19 cellular contexts compared by ENCODE assay signal in the genomic region with DNA sequence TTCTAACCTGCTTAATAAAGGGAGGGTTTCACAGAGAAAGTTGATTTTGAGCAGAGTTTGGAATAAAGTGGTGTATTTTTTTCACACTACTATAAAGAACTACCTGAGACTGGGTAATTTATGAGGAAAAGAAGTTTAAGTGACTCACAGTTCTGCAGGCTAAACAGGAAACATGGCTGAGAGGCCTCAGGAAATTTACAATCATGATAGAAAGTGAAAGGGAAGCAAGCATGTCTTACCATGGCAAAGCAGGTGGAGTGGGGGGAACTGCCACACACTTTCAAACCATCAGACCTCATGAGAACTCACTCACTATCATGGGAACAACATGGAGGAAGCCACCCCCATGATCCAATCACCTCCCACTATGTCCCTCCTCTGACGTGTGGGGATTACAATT.
A peak's percentile ranks its signal among the peaks of the same experiment; 100 is the strongest.
DNase-seq lines count a peak whose midpoint lies in the region; ATAC-seq and TF ChIP-seq lines count a peak whose summit lies in the region.
"Had no signal": no experiment of that assay in that cellular context is flagged by ENCODE, and none has a peak within 500 bp of the region (broad histone marks: within the 10 kb centered on the region; RNA-seq: fewer than 3 reads in every experiment).

No MANE protein-coding gene starts in this region.

- H3K4me1 ChIP-seq in PC-3 (ENCODE audit: insufficient read depth, low read length) (0 out of 2 replicates have a peak, but pooled peaks cover 6% of the 10 kb centered on the region), mesenchymal stem cell (ENCODE audit: control insufficient read depth, insufficient read depth, low read depth, low read length) (no peaks in the 10 kb centered on the region), H9 (ENCODE audit: insufficient read depth, low read length) (no peaks in the 10 kb centered on the region)
- H3K4me1 ChIP-seq: Peyer's patch, tibial nerve had no signal

- H3K4me2 ChIP-seq in PC-3 (ENCODE audit: low read length) (no peak overlapping the region), mesenchymal stem cell (ENCODE audit: low read length, poor library complexity, severe bottlenecking) (no peak overlapping the region), H9 (ENCODE audit: insufficient read depth, insufficient read length, low read length) (no peak overlapping the region)
- H3K4me2 ChIP-seq: KMS-11 had no signal

- H2AK5ac ChIP-seq in mesenchymal stem cell (ENCODE audit: low read length, severe bottlenecking) (no peak overlapping the region), H9 (ENCODE audit: insufficient read length, low read length) (no peak overlapping the region)

- intact Hi-C loops in PC-3 (cut with micrococcal nuclease), result no loop called here

- H3K4me3 ChIP-seq in PC-3 (ENCODE audit: low read length) (no peak overlapping the region), mesenchymal stem cell (ENCODE audit: insufficient read depth in 1 of 2, low read depth in 1 of 2, low read length in 2 of 2) (no peak overlapping the region)
- H3K4me3 ChIP-seq: Peyer's patch, tibial nerve had no signal

- H3K27me3 ChIP-seq in PC-3 (ENCODE audit: low read length), result no peaks in the 10 kb centered on the region
- no peaks in the 10 kb centered on the region for H3K27me3 ChIP-seq in mesenchymal stem cell (ENCODE audit: control insufficient read depth in 1 of 2, insufficient read depth in 1 of 2, low read length in 2 of 2)
- no peaks in the 10 kb centered on the region for H3K27me3 ChIP-seq in H9 (ENCODE audit: insufficient read depth, low read length)
- H3K27me3 ChIP-seq: Peyer's patch, tibial nerve had no signal

- H2BK20ac ChIP-seq in H9 (ENCODE audit: low read depth, low read length, poor library complexity, severe bottlenecking), result no peak overlapping the region

- H3K9ac ChIP-seq in PC-3 (ENCODE audit: low read length) (no peak overlapping the region), mesenchymal stem cell (ENCODE audit: low read length) (no peak overlapping the region), H9 (ENCODE audit: extremely low read depth, insufficient read length, low read length) (no peak overlapping the region)
- H3K9ac ChIP-seq: KMS-11 had no signal

- H3K9me2 ChIP-seq in PC-3 (replicated peaks; ENCODE audit: low read length), result no peaks in the 10 kb centered on the region

- H2BK15ac ChIP-seq in mesenchymal stem cell (ENCODE audit: low read depth, poor library complexity, severe bottlenecking) (no peak overlapping the region), H9 (ENCODE audit: low read depth, low read length) (no peak overlapping the region)

- H2BK120ac ChIP-seq in mesenchymal stem cell (ENCODE audit: low read depth, low read length) (no peak overlapping the region), H9 (ENCODE audit: low read depth, low read length, poor library complexity, severe bottlenecking) (no peak overlapping the region)

- H2AFZ ChIP-seq in PC-3 (ENCODE audit: low read length), result 0 out of 2 replicates have a peak overlapping the region, but pooled peaks have one; percentile 10
- H2AFZ ChIP-seq in mesenchymal stem cell (ENCODE audit: low read depth, low read length), result no peak overlapping the region
- no peak overlapping the region for H2AFZ ChIP-seq in H9 (ENCODE audit: low read length)

- no peaks in the 10 kb centered on the region for H3K4me1 Mint-ChIP-seq in H9
- H3K4me1 Mint-ChIP-seq in naive thymus-derived CD8-positive, alpha-beta T cell, result peaks cover 0 to 10% (median 0%) of the 10 kb centered on the region in 4 donors
- H3K4me1 Mint-ChIP-seq: brain had no signal

- H3K23ac ChIP-seq in mesenchymal stem cell (ENCODE audit: low read length in 2 of 2) (no peak overlapping the region), H9 (ENCODE audit: insufficient read length, low read depth, low read length) (no peak overlapping the region)

- 75% methylated on average over 1 of the region's 1 CpG for WGBS in mesenchymal stem cell
- no CpG with 5 or more reads among the region's 1 CpG for WGBS in H9 (ENCODE audit: extremely low coverage, insufficient read length, low lambda C conversion rate)

- no peak overlapping the region for H3K27ac Mint-ChIP-seq in H9
- H3K27ac Mint-ChIP-seq in naive thymus-derived CD8-positive, alpha-beta T cell, result peak overlapping the region in 1 of 10 donors; percentile 64
- H3K27ac Mint-ChIP-seq: activated CD4-positive, alpha-beta T cell treated with anti-CD3 and anti-CD28 coated beads, Interleukin-2, amount 10 ng/mL, durations not matched to agents 24 days and 14 days; brain; nephron progenitor cell had no signal

- H3K36me3 ChIP-seq in PC-3 (ENCODE audit: low read depth, low read length) (no peaks in the 10 kb centered on the region), mesenchymal stem cell (ENCODE audit: control insufficient read depth in 1 of 2, insufficient read depth in 2 of 2, low read depth in 1 of 2, low read length in 2 of 2) (no peaks in the 10 kb centered on the region)
- H3K36me3 ChIP-seq: Peyer's patch, tibial nerve had no signal

- no peaks in the 10 kb centered on the region for H3K23me2 ChIP-seq in H9 (ENCODE audit: insufficient read length, low read depth, low read length, poor library complexity, severe bottlenecking)

- H3K27ac ChIP-seq in PC-3 (ENCODE audit: low read length) (no peak overlapping the region), mesenchymal stem cell (ENCODE audit: low read length, poor library complexity, severe bottlenecking) (no peak overlapping the region), H9 (ENCODE audit: insufficient read length, low read depth, low read length) (no peak overlapping the region)
- H3K27ac ChIP-seq: KMS-11, Peyer's patch, tibial nerve had no signal

- DNase-seq in GDM1 (lab: John Stamatoyannopoulos, UW) (peak; percentile 12), PC-3 (peak; percentile 35), mesenchymal stem cell (peak; percentile 26), H9 (no peak), CD1c-positive myeloid dendritic cell (ENCODE audit: extremely low spot score) (no peak), NCI-H1092 treated with DMSO at 0.1 percent for 48 hours (lab: John Stamatoyannopoulos, UW) (no peak)
- DNase-seq in naive thymus-derived CD8-positive, alpha-beta T cell, result no peak
- DNase-seq: activated CD4-positive, alpha-beta T cell treated with anti-CD3 and anti-CD28 coated beads, Interleukin-2, amount 10 ng/mL, durations not matched to agents 24 days and 14 days; activated naive CD4-positive, alpha-beta T cell treated with Interleukin-2 at 50 U/mL for 16 hours; NCI-H1105 treated with DMSO at 0.1 percent for 48 hours; NCI-H2171 treated with DMSO at 0.1 percent for 48 hours; NCI-H774; nephron progenitor cell; Peyer's patch; stimulated activated CD4-positive, alpha-beta T cell treated with anti-CD3 and anti-CD28 coated beads, Interleukin-4, amount 100 ng/mL, for 24 hours had no signal

- no peak overlapping the region for H3K14ac ChIP-seq in mesenchymal stem cell (ENCODE audit: low read length in 2 of 2)
- no peak overlapping the region for H3K14ac ChIP-seq in H9 (ENCODE audit: insufficient read depth, low read length)

- ATAC-seq in GM21390 (IDR thresholded peaks at IDR 0.05; ENCODE audit: unreplicated experiment) (peak; percentile 62), PC-3 (peak; percentile 56)
- ATAC-seq in naive thymus-derived CD8-positive, alpha-beta T cell, result no peak

- no peaks in the 10 kb centered on the region; a peak in 1 of 5 replicates for H3K9me3 Mint-ChIP-seq in H9
- H3K9me3 Mint-ChIP-seq in naive thymus-derived CD8-positive, alpha-beta T cell, result peaks cover 0 to 4% (median 0%) of the 10 kb centered on the region in 9 donors
- H3K9me3 Mint-ChIP-seq: activated CD4-positive, alpha-beta T cell treated with anti-CD3 and anti-CD28 coated beads, Interleukin-2, amount 10 ng/mL, durations not matched to agents 24 days and 14 days had no signal

- H3K79me2 ChIP-seq in PC-3 (ENCODE audit: low read length) (no peaks in the 10 kb centered on the region), H9 (ENCODE audit: insufficient read depth, low read length) (no peaks in the 10 kb centered on the region)

- H3K36me3 Mint-ChIP-seq in H9 (ENCODE audit: insufficient read depth in 1 of 3, low read depth in 3 of 3), result no peaks in the 10 kb centered on the region
- no peaks in the 10 kb centered on the region for H3K36me3 Mint-ChIP-seq in naive thymus-derived CD8-positive, alpha-beta T cell
- H3K36me3 Mint-ChIP-seq: brain had no signal

- H3K18ac ChIP-seq in mesenchymal stem cell (ENCODE audit: low read depth in 1 of 2, low read length in 2 of 2) (no peak overlapping the region), H9 (ENCODE audit: insufficient read length, low read depth, low read length) (no peak overlapping the region)

- no peak overlapping the region for H3K56ac ChIP-seq in H9 (ENCODE audit: insufficient read length, low read depth, low read length)

- BruUV-seq in PC-3 (replicated peaks; lab: Mats Ljungman, UMichigan), result no TSS peak

- CTCF ChIA-PET in PC-3 (lab: Charles Lee), result no interaction called here

- H2BK12ac ChIP-seq in mesenchymal stem cell (ENCODE audit: low read length in 2 of 2), result no peak overlapping the region
- H2BK12ac ChIP-seq in H9 (ENCODE audit: insufficient read length, low read depth, low read length), result no peak overlapping the region

- H3K4ac ChIP-seq in mesenchymal stem cell (ENCODE audit: low read depth in 1 of 2, low read length in 2 of 2) (no peak overlapping the region), H9 (ENCODE audit: low read depth, low read length) (no peak overlapping the region)

- peaks cover 2% of the 10 kb centered on the region for H3K27me3 Mint-ChIP-seq in H9 (ENCODE audit: low read depth)
- H3K27me3 Mint-ChIP-seq in naive thymus-derived CD8-positive, alpha-beta T cell, result peaks cover 0 to 7% (median 0%) of the 10 kb centered on the region in 5 donors
- H3K27me3 Mint-ChIP-seq: activated CD4-positive, alpha-beta T cell treated with anti-CD3 and anti-CD28 coated beads, Interleukin-2, amount 10 ng/mL, durations not matched to agents 24 days and 14 days had no signal

- no peaks in the 10 kb centered on the region for H3F3A ChIP-seq in PC-3 (ENCODE audit: low read length, unreplicated experiment)

- no peak overlapping the region for H3K4me3 Mint-ChIP-seq in H9
- H3K4me3 Mint-ChIP-seq in naive thymus-derived CD8-positive, alpha-beta T cell, result no peak overlapping the region
- H3K4me3 Mint-ChIP-seq: activated CD4-positive, alpha-beta T cell treated with anti-CD3 and anti-CD28 coated beads, Interleukin-2, amount 10 ng/mL, durations not matched to agents 24 days and 14 days; brain; nephron progenitor cell had no signal

- H3K79me1 ChIP-seq in mesenchymal stem cell (replicated peaks; ENCODE audit: low read length, poor library complexity, severe bottlenecking) (no peaks in the 10 kb centered on the region), H9 (ENCODE audit: insufficient read depth, low read depth, low read length, poor library complexity, severe bottlenecking) (no peaks in the 10 kb centered on the region)

- no peak overlapping the region for H3T11ph ChIP-seq in H9 (ENCODE audit: low read length)

- POLR2A ChIA-PET in PC-3 (lab: Charles Lee; ENCODE audit: unreplicated experiment), result no interaction called here
- POLR2A ChIA-PET in naive thymus-derived CD8-positive, alpha-beta T cell (lab: Charles Lee), result no interaction called here

- no peak for TF ChIP-seq CTCF in PC-3 (conservative IDR thresholded peaks at IDR 0.05; ENCODE audit: low read depth, low read length)
- no peak for TF ChIP-seq CTCF in H9 (conservative IDR thresholded peaks at IDR 0.05)

- no peak overlapping the region for H4K5ac ChIP-seq in H9 (ENCODE audit: insufficient read length, low read depth, low read length)

- H4K8ac ChIP-seq in mesenchymal stem cell (ENCODE audit: low read length) (no peak overlapping the region), H9 (replicated peaks; ENCODE audit: insufficient read length, low read depth, low read length) (no peak overlapping the region)

- H4K91ac ChIP-seq in mesenchymal stem cell (ENCODE audit: low read length) (no peak overlapping the region), H9 (ENCODE audit: insufficient read length, low read depth, low read length) (no peak overlapping the region)

- H2BK5ac ChIP-seq in mesenchymal stem cell (ENCODE audit: low read depth, low read length, poor library complexity, severe bottlenecking), result no peak overlapping the region
- no peak overlapping the region for H2BK5ac ChIP-seq in H9 (ENCODE audit: insufficient read length, low read length)

- H3K9me3 ChIP-seq in PC-3 (ENCODE audit: low read length) (no peaks in the 10 kb centered on the region), mesenchymal stem cell (ENCODE audit: control insufficient read depth, low read length) (no peaks in the 10 kb centered on the region), H9 (ENCODE audit: control insufficient read depth, low read depth, low read length) (no peaks in the 10 kb centered on the region)
- H3K9me3 ChIP-seq: Peyer's patch, tibial nerve had no signal

- no peaks in the 10 kb centered on the region for H4K20me1 ChIP-seq in PC-3 (ENCODE audit: low read length)
- no peaks in the 10 kb centered on the region for H4K20me1 ChIP-seq in H9 (ENCODE audit: control insufficient read depth, insufficient read depth, insufficient read length)

Comparison
In these comparisons a context has a peak if more than half of its experiments do, and no peak if none do; other contexts are left out.
1. DNase-seq: peak in GDM1 (single experiment), PC-3 (single experiment) and mesenchymal stem cell (single experiment); none in H9 (single experiment), CD1c-positive myeloid dendritic cell (single experiment), NCI-H1092 treated with DMSO at 0.1 percent for 48 hours (single experiment) and naive thymus-derived CD8-positive, alpha-beta T cell (0 of 10).
2. ATAC-seq: peak in GM21390 (single experiment) and PC-3 (single experiment); none in naive thymus-derived CD8-positive, alpha-beta T cell (0 of 2).